In genomic region chr3:179929091-179929529, GRCh38 we compare ENCODE assay signal across 8 cellular contexts.
DNase-seq lines count a peak whose midpoint lies in the region; ATAC-seq and TF ChIP-seq lines count a peak whose summit lies in the region.

No MANE protein-coding gene starts in this region.

- H3K27ac Mint-ChIP-seq in activated naive CD8-positive, alpha-beta T cell treated with anti-CD3 and anti-CD28 coated beads, Interleukin-2, amount 50 U/mL, for 24 hours: no peak overlapping the region

- H3F3A ChIP-seq in smooth muscle cell (ENCODE audit: low read depth): no peaks in the 10 kb centered on the region

- H3K36me3 ChIP-seq in KOPT-K1 (ENCODE audit: insufficient read depth, low read length) (no peaks in the 10 kb centered on the region), Panc1 (ENCODE audit: control insufficient read depth, insufficient read depth, low read length) (no peaks in the 10 kb centered on the region), smooth muscle cell (ENCODE audit: low read depth) (no peaks in the 10 kb centered on the region)

- DNase-seq in COLO829 (ENCODE audit: low spot score): peak; percentile 74
- peak; percentile 24 for DNase-seq in Panc1 (ENCODE audit: low read depth, low spot score)
- peak; percentile 57 for DNase-seq in activated naive CD8-positive, alpha-beta T cell treated with anti-CD3 and anti-CD28 coated beads, Interleukin-2, amount 50 U/mL, for 24 hours
- peak; percentile 34 for DNase-seq in hepatic stellate cell (ENCODE audit: low spot score)
- no peak for DNase-seq in smooth muscle cell (lab: John Stamatoyannopoulos, UW; ENCODE audit: unreplicated experiment)
- DNase-seq in GOT3 (lab: John Stamatoyannopoulos, UW): no peak

- CTCF ChIA-PET in Panc1 (lab: Charles Lee): interaction anchor here (0.6 to 0.7 kb wide), 3 partner anchors 11 to 932 kb away, joined by 3 to 6 read pairs (median 3); no protein-coding TSS in a partner anchor

- H3K9me3 ChIP-seq in KOPT-K1 (ENCODE audit: insufficient read depth, low read length, poor library complexity, severe bottlenecking): no peaks in the 10 kb centered on the region
- H3K9me3 ChIP-seq in Panc1 (ENCODE audit: control insufficient read depth, insufficient read depth, low read depth, low read length): no peaks in the 10 kb centered on the region
- no peaks in the 10 kb centered on the region for H3K9me3 ChIP-seq in smooth muscle cell (replicated peaks; ENCODE audit: low read depth)

- H4K20me1 ChIP-seq in smooth muscle cell (ENCODE audit: low read depth): no peaks in the 10 kb centered on the region

- H3K27ac ChIP-seq in KOPT-K1 (ENCODE audit: low read depth, low read length, poor library complexity, severe bottlenecking): peak overlapping the region; percentile 96
- H3K27ac ChIP-seq in Panc1 (ENCODE audit: low read length): no peak overlapping the region
- H3K27ac ChIP-seq in smooth muscle cell (ENCODE audit: low read depth): no peak overlapping the region

- in situ Hi-C loops in Panc1 (cut with HindIII; ENCODE audit: low pct_unique_long_range_greater_than_20kb, low sequenced_read_pairs): no loop called here

- no peak overlapping the region for H3K4me2 ChIP-seq in smooth muscle cell

- BruUV-seq in Panc1 (replicated peaks; lab: Mats Ljungman, UMichigan): no TSS peak

- ATAC-seq in GM19455 (IDR thresholded peaks at IDR 0.05; ENCODE audit: unreplicated experiment): peak; percentile 69
- ATAC-seq in Panc1: peak; percentile 73; the same call in 1 of the 2 replicates
- peak; percentile 52 for ATAC-seq in activated naive CD8-positive, alpha-beta T cell treated with anti-CD3 and anti-CD28 coated beads, Interleukin-2, amount 50 U/mL, for 24 hours

- no peaks in the 10 kb centered on the region for H3K4me1 Mint-ChIP-seq in activated naive CD8-positive, alpha-beta T cell treated with anti-CD3 and anti-CD28 coated beads, Interleukin-2, amount 50 U/mL, for 24 hours

- intact Hi-C loops in Panc1 (cut with micrococcal nuclease; ENCODE audit: unreplicated experiment): no loop called here

- no peak overlapping the region for H2AFZ ChIP-seq in smooth muscle cell (ENCODE audit: low read depth)

- H3K4me1 ChIP-seq in Panc1 (ENCODE audit: control insufficient read depth, insufficient read depth, low read length) (no peaks in the 10 kb centered on the region), smooth muscle cell (ENCODE audit: low read depth) (no peaks in the 10 kb centered on the region)

- WGBS in smooth muscle cell (ENCODE audit: low lambda C conversion rate): 11% methylated on average over 1 of the region's 1 CpG

- no peaks in the 10 kb centered on the region for H3K79me2 ChIP-seq in smooth muscle cell (ENCODE audit: low read depth)

- no peak overlapping the region for H3K4me3 ChIP-seq in Panc1 (ENCODE audit: low read depth in 2 of 2, low read length in 2 of 2)
- H3K4me3 ChIP-seq in smooth muscle cell: no peak overlapping the region

- no peak overlapping the region for H3K9ac ChIP-seq in smooth muscle cell (ENCODE audit: low read depth)

- TF ChIP-seq CTCF in Panc1 (IDR thresholded peaks at IDR 0.05) (peak; percentile 83; the same call in 1 of the 2 replicates), smooth muscle cell (IDR thresholded peaks at IDR 0.05; ENCODE audit: borderline replicate concordance, insufficient read depth, poor library complexity, severe bottlenecking) (peak; percentile 88)

- no peak overlapping the region for H3K4me3 Mint-ChIP-seq in activated naive CD8-positive, alpha-beta T cell treated with anti-CD3 and anti-CD28 coated beads, Interleukin-2, amount 50 U/mL, for 24 hours

- H3K9me3 Mint-ChIP-seq in activated naive CD8-positive, alpha-beta T cell treated with anti-CD3 and anti-CD28 coated beads, Interleukin-2, amount 50 U/mL, for 24 hours: no peaks in the 10 kb centered on the region

- H3K27me3 ChIP-seq in Panc1 (ENCODE audit: control insufficient read depth, insufficient read depth, low read length): no peaks in the 10 kb centered on the region
- no peaks in the 10 kb centered on the region for H3K27me3 ChIP-seq in smooth muscle cell (ENCODE audit: low read depth)

- H3K27me3 Mint-ChIP-seq in activated naive CD8-positive, alpha-beta T cell treated with anti-CD3 and anti-CD28 coated beads, Interleukin-2, amount 50 U/mL, for 24 hours: peaks cover 11% of the 10 kb centered on the region

- POLR2A ChIA-PET in Panc1 (lab: Charles Lee): no interaction called here

- no peaks in the 10 kb centered on the region for H3K36me3 Mint-ChIP-seq in activated naive CD8-positive, alpha-beta T cell treated with anti-CD3 and anti-CD28 coated beads, Interleukin-2, amount 50 U/mL, for 24 hours (ENCODE audit: low read depth)

Comparison
In these comparisons a context has a peak if more than half of its experiments do, and no peak if none do; other contexts are left out.
1. DNase-seq: peak in COLO829 (single experiment), Panc1 (single experiment), activated naive CD8-positive, alpha-beta T cell treated with anti-CD3 and anti-CD28 coated beads, Interleukin-2, amount 50 U/mL, for 24 hours (single experiment) and hepatic stellate cell (single experiment); none in smooth muscle cell (single experiment) and GOT3 (single experiment).
2. Peak in every context shown above with its lines, with median percentiles within 50 percentile points of each other: ATAC-seq.